In the genomic region with DNA sequence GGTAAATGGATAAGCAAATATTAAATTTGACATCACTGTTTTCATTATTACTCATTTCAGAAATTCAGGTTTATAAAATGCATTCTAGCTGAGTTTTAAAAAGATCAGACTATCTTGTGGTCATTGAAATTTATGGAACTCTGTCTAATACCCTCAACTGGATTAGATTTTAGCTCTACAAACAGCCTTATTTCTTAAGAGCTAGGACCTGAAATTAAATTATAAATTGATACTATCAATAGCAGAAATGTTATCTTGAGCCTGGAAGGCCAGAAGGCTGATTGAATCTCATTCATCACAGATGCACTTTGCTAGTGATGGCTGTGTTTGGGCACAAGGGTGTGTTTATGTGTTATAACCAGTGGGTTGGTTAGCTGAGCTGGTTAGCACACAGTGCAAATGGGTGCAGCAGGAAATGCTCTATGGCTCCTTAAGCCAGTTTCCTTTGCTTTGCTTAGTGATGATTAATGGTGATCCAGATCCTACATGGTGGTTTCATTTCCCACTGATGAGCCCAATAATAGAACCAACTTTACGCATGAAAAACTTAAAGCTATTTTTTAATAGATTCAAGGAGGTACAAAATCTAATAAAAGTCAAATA, we compare ENCODE assay signal across 17 cellular contexts.
DNase-seq lines count a peak whose midpoint lies in the region; TF ChIP-seq lines count a peak whose summit lies in the region.
"Had no signal": no experiment of that assay in that cellular context is flagged by ENCODE, and none has a peak within 500 bp of the region (broad histone marks: within the 10 kb centered on the region; RNA-seq: fewer than 3 reads in every experiment).

No MANE protein-coding gene starts in this region.

- no peaks in the 10 kb centered on the region for H3K36me3 ChIP-seq in HAP-1 (replicated peaks)
- H3K36me3 ChIP-seq: right atrium auricular region, vagina had no signal

- no peaks in the 10 kb centered on the region for H3K27me3 ChIP-seq in HAP-1 (ENCODE audit: low read depth)
- H3K27me3 ChIP-seq: right atrium auricular region, testis, vagina had no signal

- peaks cover 6% of the 10 kb centered on the region for H3K4me1 ChIP-seq in HAP-1
- H3K4me1 ChIP-seq: right atrium auricular region, testis had no signal

- in situ Hi-C loops in astrocyte of the spinal cord (cut with HindIII; ENCODE audit: low sequenced_read_pairs) (no loop called here), HAP-1 (cut with MboI; ENCODE audit: low sequenced_read_pairs) (no loop called here)

- H3K4me3 ChIP-seq in AG10803 (ENCODE audit: low read length) (no peak overlapping the region), astrocyte of the spinal cord (ENCODE audit: low read depth, low read length) (no peak overlapping the region), HAP-1 (no peak overlapping the region)
- H3K4me3 ChIP-seq: right atrium auricular region, testis, vagina had no signal

- TF ChIP-seq CTCF in AG10803 (conservative IDR thresholded peaks at IDR 0.05; ENCODE audit: low read length) = no peak
- no peak for TF ChIP-seq CTCF in astrocyte of the spinal cord (IDR thresholded peaks at IDR 0.05; ENCODE audit: low read depth, low read length)

- H3K9me3 ChIP-seq in HAP-1 = no peaks in the 10 kb centered on the region
- H3K9me3 ChIP-seq: testis, vagina had no signal

- peak; percentile 4 for DNase-seq in AG10803 (ENCODE audit: low read depth)
- peak; percentile 51 for DNase-seq in M059J (ENCODE audit: low read depth)
- peak; percentile 15 for DNase-seq in astrocyte of the spinal cord (ENCODE audit: low read depth, low spot score)
- peak; percentile 12 for DNase-seq in glomerular visceral epithelial cell (ENCODE audit: extremely low spot score)
- DNase-seq in activated effector memory CD4-positive, alpha-beta T cell treated with anti-CD3 and anti-CD28 coated beads, Interleukin-2, amount 50 U/mL, for 16 hours = no peak
- no peak for DNase-seq in occipital lobe (lab: John Stamatoyannopoulos, UW)
- DNase-seq in activated CD4-positive, CD25-positive, alpha-beta regulatory T cell (lab: John Stamatoyannopoulos, UW) = no peak
- no peak for DNase-seq in HAP-1 (ENCODE audit: low spot score in 2 of 2)
- DNase-seq: activated CD4-positive, alpha-beta T cell treated with anti-CD3 and anti-CD28 coated beads, Interleukin-2, amount 10 ng/mL, durations not matched to agents 24 days and 14 days; HCEC 1CT; NCI-H1417; SHP77; stimulated activated CD4-positive, alpha-beta T cell treated with anti-CD3 and anti-CD28 coated beads, Interleukin-15, amount 100 ng/mL, for 24 hours; T-helper 1 cell; testis had no signal

Comparison
In these comparisons a context has a peak if more than half of its experiments do, and no peak if none do; other contexts are left out.
1. DNase-seq: peak in AG10803 (single experiment), M059J (single experiment), astrocyte of the spinal cord (single experiment) and glomerular visceral epithelial cell (single experiment); none in activated effector memory CD4-positive, alpha-beta T cell treated with anti-CD3 and anti-CD28 coated beads, Interleukin-2, amount 50 U/mL, for 16 hours (single experiment), occipital lobe (single experiment), activated CD4-positive, CD25-positive, alpha-beta regulatory T cell (0 of 4) and HAP-1 (0 of 2).